Comparison of ENCODE assay signal across 9 cellular contexts in genomic region chr3:184299488-184300376, GRCh38. TPM values are rescaled to one million over a fixed set of nuclear protein-coding genes. Genes with fewer than 3 reads are reported as not detected.
DNase-seq lines count a peak whose midpoint lies in the region; ATAC-seq, FAIRE-seq and TF ChIP-seq lines count a peak whose summit lies in the region.
"Had no signal": no experiment of that assay in that cellular context is flagged by ENCODE, and none has a peak within 500 bp of the region (broad histone marks: within the 10 kb centered on the region; RNA-seq: fewer than 3 reads in every experiment).

No MANE protein-coding gene starts in this region.

- no peak for FAIRE-seq in small intestine (lab: Jason Lieb, UNC)

- TF ChIP-seq CTCF in heart left ventricle (IDR thresholded peaks at IDR 0.05) (no peak), WI38 (IDR thresholded peaks at IDR 0.05; ENCODE audit: low read depth, low read length) (no peak), gastroesophageal sphincter (IDR thresholded peaks at IDR 0.05) (no peak)

- H3K4me3 ChIP-seq in heart left ventricle: peak overlapping the region; percentile 66 to 98 (median 92)
- peak overlapping the region; percentile 82 for H3K4me3 ChIP-seq in WI38 (ENCODE audit: low read depth, low read length)
- H3K4me3 ChIP-seq in gastroesophageal sphincter: peak overlapping the region; percentile 68 to 69
- H3K4me3 ChIP-seq in small intestine (ENCODE audit: low read depth in 1 of 2, low read length in 2 of 2): peak overlapping the region; percentile 84 to 85

- H3K27ac ChIP-seq in heart left ventricle (peak overlapping the region; percentile 23 to 90 (median 82)), gastroesophageal sphincter (peak overlapping the region; percentile 15 to 90 (median 84)), small intestine (ENCODE audit: low read depth in 1 of 2, low read length in 1 of 2) (peak overlapping the region; percentile 57 to 60)

- H3K9me3 ChIP-seq in heart left ventricle (no peaks in the 10 kb centered on the region), gastroesophageal sphincter (no peaks in the 10 kb centered on the region), small intestine (ENCODE audit: control insufficient read depth, low read depth) (no peaks in the 10 kb centered on the region)

- H3K27me3 ChIP-seq in heart left ventricle: no peaks in the 10 kb centered on the region
- H3K27me3 ChIP-seq in gastroesophageal sphincter: no peaks in the 10 kb centered on the region
- no peaks in the 10 kb centered on the region for H3K27me3 ChIP-seq in small intestine (ENCODE audit: control insufficient read depth in 2 of 2, insufficient read depth in 2 of 2, low read length in 2 of 2)

- H3K4me1 ChIP-seq in heart left ventricle: peaks cover 0 to 19% (median 13%) of the 10 kb centered on the region in 12 donors
- H3K4me1 ChIP-seq in gastroesophageal sphincter: peaks cover 0 to 34% (median 12%) of the 10 kb centered on the region in 3 donors
- peaks cover 3 to 7% of the 10 kb centered on the region in 2 donors for H3K4me1 ChIP-seq in small intestine (ENCODE audit: control insufficient read depth in 2 of 2, insufficient read depth in 1 of 2, low read depth in 1 of 2, low read length in 1 of 2)

- H3K36me3 ChIP-seq in heart left ventricle (peaks cover 5 to 49% (median 46%) of the 10 kb centered on the region in 9 donors), gastroesophageal sphincter (peaks cover 0 to 47% of the 10 kb centered on the region in 2 donors), small intestine (ENCODE audit: control insufficient read depth in 2 of 2, insufficient read depth in 2 of 2, low read length in 2 of 2) (peaks cover 23 to 25% of the 10 kb centered on the region in 2 donors)

- TF ChIP-seq POLR2A in heart left ventricle (IDR thresholded peaks at IDR 0.05): no peak
- TF ChIP-seq POLR2A in gastroesophageal sphincter (IDR thresholded peaks at IDR 0.05): no peak

- no peak for ATAC-seq in heart left ventricle
- ATAC-seq in left ventricle myocardium superior: no peak
- no peak for ATAC-seq in gastroesophageal sphincter
- no peak for ATAC-seq in HG03342 (IDR thresholded peaks at IDR 0.05; ENCODE audit: unreplicated experiment)
- no peak for ATAC-seq in GM19463 (IDR thresholded peaks at IDR 0.05; ENCODE audit: unreplicated experiment)

- WGBS in heart left ventricle, 4 donors: 16 to 17% (median 16%) methylated on average over 27 to 29 of the region's 29 CpGs
- 35 to 60% methylated on average over 5 to 11 of the region's 29 CpGs for WGBS in gastroesophageal sphincter (ENCODE audit: low coverage in 1 of 2), 2 donors
- WGBS in small intestine, 3 donors: 15 to 17% (median 17%) methylated on average over 25 to 29 of the region's 29 CpGs

- DNase-seq in heart left ventricle (no peak), left ventricle myocardium superior (no peak), small intestine (peak; percentile 38), posterior vena cava (ENCODE audit: low spot score) (no peak)

- intact Hi-C loops in heart left ventricle (cut with DNase I) (loop anchor here in 6 of 10 donors (1.0 to 10.0 kb wide), 12 partner anchors 15 to 412 kb away; partner anchors contain the start of genes ALG3 (in 2 of the 6), AP2M1 (in 2 of the 6), EEF1AKMT4 (in 2 of the 6) and EIF4G1 (in 2 of the 6)), left ventricle myocardium superior (cut with micrococcal nuclease) (no loop called here), posterior vena cava (cut with DNase I) (no loop called here)

- no peak for TF ChIP-seq EP300 in gastroesophageal sphincter (IDR thresholded peaks at IDR 0.05)

RNA-seq across cellular contexts. Expression of gene PSMD2, which starts 0.7 kb away (rescaled TPM):
- total RNA-seq in heart left ventricle (100 to 1,000 TPM; 198 to 314 (median 232) TPM), left ventricle myocardium superior (242 TPM), gastroesophageal sphincter (100 to 1,000 TPM; 225 to 365 (median 273) TPM), posterior vena cava (100 to 1,000 TPM; 128 to 163 TPM)
- polyA plus RNA-seq in heart left ventricle (100 to 1,000 TPM in 1 of 2 donors, 10 to 100 TPM in 1; 82.3 to 443 TPM), small intestine (100 to 1,000 TPM; 104 to 149 (median 122) TPM)

RNA-seq across cellular contexts. Expression of gene EIF4G1, which starts 14.7 kb away (rescaled TPM):
- total RNA-seq in heart left ventricle (100 to 1,000 TPM; 211 to 406 (median 229) TPM), left ventricle myocardium superior (250 TPM), gastroesophageal sphincter (100 to 1,000 TPM; 233 to 431 (median 300) TPM), posterior vena cava (100 to 1,000 TPM; 273 to 325 TPM)
- polyA plus RNA-seq in heart left ventricle (100 to 1,000 TPM; 178 to 407 TPM), small intestine (100 to 1,000 TPM; 115 to 220 (median 120) TPM)

RNA-seq across cellular contexts. Expression of gene ECE2, which starts 23.9 kb away (rescaled TPM):
- total RNA-seq in heart left ventricle (under 1 TPM in 1 of 9 donors, not detected in 8; 0.10 TPM), left ventricle myocardium superior (not detected), gastroesophageal sphincter (under 1 TPM; 0.12 to 0.67 (median 0.52) TPM), posterior vena cava (not detected)
- polyA plus RNA-seq in heart left ventricle (not detected), small intestine (1 to 10 TPM in 1 of 3 donors, not detected in 2; 2.1 TPM)
- total RNA-seq: renal cortical epithelial cell had no signal

RNA-seq across cellular contexts. Expression of gene FAM131A, which starts 37.7 kb away (rescaled TPM):
- total RNA-seq in heart left ventricle (10 to 100 TPM; 21.9 to 53.2 (median 30.9) TPM), left ventricle myocardium superior (41.0 TPM), gastroesophageal sphincter (10 to 100 TPM; 53.9 to 71.4 (median 65.3) TPM), posterior vena cava (10 to 100 TPM; 30.4 to 37.4 TPM)
- polyA plus RNA-seq in heart left ventricle (10 to 100 TPM; 24.1 to 36.9 TPM), small intestine (10 to 100 TPM in 2 of 3 donors, 1 to 10 TPM in 1; 9.7 to 11.3 (median 10.3) TPM)

RNA-seq across cellular contexts. Expression of gene CAMK2N2, which starts 38.4 kb away (rescaled TPM):
- under 1 TPM in 4 of 9 donors, not detected in 5; 0.17 to 0.37 (median 0.29) TPM for total RNA-seq in heart left ventricle
- polyA plus RNA-seq in heart left ventricle: under 1 TPM in 1 of 2 donors, not detected in 1; 0.14 TPM
- total RNA-seq in left ventricle myocardium superior: not detected
- not detected for total RNA-seq in gastroesophageal sphincter
- polyA plus RNA-seq in small intestine: under 1 TPM in 1 of 3 donors, not detected in 2; 0.72 TPM
- total RNA-seq in posterior vena cava: under 1 TPM in 1 of 2 donors, not detected in 1; 0.24 TPM

Comparison
In these comparisons a context has a peak if more than half of its experiments do, and no peak if none do; other contexts are left out.
1. intact Hi-C loops: an anchor here in heart left ventricle (1.0 to 10.0 kb wide); none called in left ventricle myocardium superior and posterior vena cava.